24 cellular contexts compared by ENCODE assay signal in genomic region chr4:70236125-70236524, GRCh38. TPM values are rescaled to one million over a fixed set of nuclear protein-coding genes. Genes with fewer than 3 reads are reported as not detected.
"Had no signal": no experiment of that assay in that cellular context is flagged by ENCODE, and none has a peak within 500 bp of the region (broad histone marks: within the 10 kb centered on the region; RNA-seq: fewer than 3 reads in every experiment).

No MANE protein-coding gene starts in this region.

- DNase-seq: activated B cell treated with CpG ODN at 0.5 μM for 24 hours; activated CD4-positive, alpha-beta memory T cell treated with anti-CD3 and anti-CD28 coated beads, Interleukin-2, amount 10 ng/mL, durations not matched to agents 7 days and 5 days; activated CD4-positive, alpha-beta T cell treated with anti-CD3 and anti-CD28 coated beads for 1 hour; activated CD4-positive, alpha-beta T cell treated with anti-CD3 and anti-CD28 coated beads, Interleukin-2, amount 50 U/mL, for 1 hour; activated naive CD4-positive, alpha-beta T cell; activated T-cell treated with anti-CD3 and anti-CD28 coated beads, Interleukin-2, amount 50 U/mL, for 72 hours; amygdala; brain microvascular endothelial cell; MV-4-11; NCI-H1092 treated with DMSO at 0.1 percent for 48 hours; NCI-H1417 treated with DMSO at 0.1 percent for 48 hours; NCI-H1694 treated with DMSO at 0.1 percent for 48 hours; NCI-H2029 treated with DMSO at 0.1 percent for 48 hours; NCI-H446; Peyer's patch; SHP77 treated with DMSO at 0.1 percent for 48 hours had no signal

- H3K27ac ChIP-seq: brain microvascular endothelial cell, KMS-11, Peyer's patch had no signal

- H3K36me3 Mint-ChIP-seq: activated naive CD4-positive, alpha-beta T cell treated with anti-CD3 and anti-CD28 coated beads, Interleukin-2, amount 50 U/mL, for 24 hours had no signal

- H3K4me3 Mint-ChIP-seq: activated B cell treated with CpG ODN at 0.5 μM for 24 hours; activated CD4-positive, alpha-beta memory T cell treated with anti-CD3 and anti-CD28 coated beads, Interleukin-2, amount 10 ng/mL, durations not matched to agents 7 days and 5 days; activated naive CD4-positive, alpha-beta T cell treated with anti-CD3 and anti-CD28 coated beads, Interleukin-2, amount 50 U/mL, for 24 hours; activated T-cell treated with anti-CD3 and anti-CD28 coated beads, Interleukin-2, amount 50 U/mL, for 72 hours; T-helper 1 cell treated with Interleukin-12 subunit alpha and Interleukin-12 subunit beta and Interleukin-4 antibody, amounts not matched to agents 30 μg/mL and 1 μg/mL, for 36 hours had no signal

- H3K27me3 Mint-ChIP-seq: activated B cell treated with CpG ODN at 0.5 μM for 24 hours; activated CD4-positive, alpha-beta memory T cell treated with anti-CD3 and anti-CD28 coated beads, Interleukin-2, amount 10 ng/mL, durations not matched to agents 7 days and 5 days; activated naive CD4-positive, alpha-beta T cell treated with anti-CD3 and anti-CD28 coated beads, Interleukin-2, amount 50 U/mL, for 24 hours had no signal

- H3K9me3 Mint-ChIP-seq: activated B cell treated with CpG ODN at 0.5 μM for 24 hours; activated CD4-positive, alpha-beta memory T cell treated with anti-CD3 and anti-CD28 coated beads, Interleukin-2, amount 10 ng/mL, durations not matched to agents 7 days and 5 days; activated T-cell treated with anti-CD3 and anti-CD28 coated beads, Interleukin-2, amount 50 U/mL, for 72 hours; T-helper 1 cell treated with Interleukin-12 subunit alpha and Interleukin-12 subunit beta and Interleukin-4 antibody, amounts not matched to agents 30 μg/mL and 1 μg/mL, for 36 hours had no signal

- H3K4me1 ChIP-seq: Peyer's patch had no signal

- H3K27ac Mint-ChIP-seq: activated B cell treated with CpG ODN at 0.5 μM for 24 hours; activated CD4-positive, alpha-beta memory T cell treated with anti-CD3 and anti-CD28 coated beads, Interleukin-2, amount 10 ng/mL, durations not matched to agents 7 days and 5 days; activated naive CD4-positive, alpha-beta T cell treated with anti-CD3 and anti-CD28 coated beads, Interleukin-2, amount 50 U/mL, for 24 hours; activated T-cell treated with anti-CD3 and anti-CD28 coated beads, Interleukin-2, amount 50 U/mL, for 72 hours; T-helper 1 cell treated with Interleukin-12 subunit alpha and Interleukin-12 subunit beta and Interleukin-4 antibody, amounts not matched to agents 30 μg/mL and 1 μg/mL, for 36 hours had no signal

- H3K4me1 Mint-ChIP-seq: activated B cell treated with CpG ODN at 0.5 μM for 24 hours; activated CD4-positive, alpha-beta memory T cell treated with anti-CD3 and anti-CD28 coated beads, Interleukin-2, amount 10 ng/mL, durations not matched to agents 7 days and 5 days; activated naive CD4-positive, alpha-beta T cell treated with anti-CD3 and anti-CD28 coated beads, Interleukin-2, amount 50 U/mL, for 24 hours had no signal

- H3K27me3 ChIP-seq: brain microvascular endothelial cell, Peyer's patch had no signal

- H3K4me3 ChIP-seq: Peyer's patch had no signal

- H3K9me3 ChIP-seq: Peyer's patch had no signal

- H3K9ac ChIP-seq: KMS-11 had no signal

- H3K36me3 ChIP-seq: brain microvascular endothelial cell, Peyer's patch had no signal

RNA-seq across cellular contexts. Expression of gene CSN3, which starts 6.3 kb away (rescaled TPM):
- total RNA-seq: activated B cell treated with CpG ODN at 0.5 μM for 24 hours; activated CD4-positive, alpha-beta memory T cell treated with anti-CD3 and anti-CD28 coated beads, Interleukin-2, amount 10 ng/mL, durations not matched to agents 7 days and 5 days; activated CD8-positive, alpha-beta memory T cell treated with anti-CD3 and anti-CD28 coated beads for 36 hours; activated T-cell treated with anti-CD3 and anti-CD28 coated beads, Interleukin-2, amount 50 U/mL, for 72 hours; cardiac septum; cerebellum; MCF 10A; Peyer's patch; SK-MEL-5 had no signal

RNA-seq across cellular contexts. Expression of gene FDCSP, which starts 10.2 kb away (rescaled TPM):
- total RNA-seq: activated B cell treated with CpG ODN at 0.5 μM for 24 hours; activated CD4-positive, alpha-beta memory T cell treated with anti-CD3 and anti-CD28 coated beads, Interleukin-2, amount 10 ng/mL, durations not matched to agents 7 days and 5 days; activated CD8-positive, alpha-beta memory T cell treated with anti-CD3 and anti-CD28 coated beads for 36 hours; activated T-cell treated with anti-CD3 and anti-CD28 coated beads, Interleukin-2, amount 50 U/mL, for 72 hours; cardiac septum; cerebellum; MCF 10A; SK-MEL-5 had no signal

RNA-seq across cellular contexts. Expression of gene ODAM, which starts 40.6 kb away (rescaled TPM):
- total RNA-seq: activated B cell treated with CpG ODN at 0.5 μM for 24 hours; activated CD4-positive, alpha-beta memory T cell treated with anti-CD3 and anti-CD28 coated beads, Interleukin-2, amount 10 ng/mL, durations not matched to agents 7 days and 5 days; activated CD8-positive, alpha-beta memory T cell treated with anti-CD3 and anti-CD28 coated beads for 36 hours; activated T-cell treated with anti-CD3 and anti-CD28 coated beads, Interleukin-2, amount 50 U/mL, for 72 hours; cardiac septum; cerebellum; MCF 10A; Peyer's patch; SK-MEL-5 had no signal
